8 cellular contexts compared by ENCODE assay signal in the genomic region with DNA sequence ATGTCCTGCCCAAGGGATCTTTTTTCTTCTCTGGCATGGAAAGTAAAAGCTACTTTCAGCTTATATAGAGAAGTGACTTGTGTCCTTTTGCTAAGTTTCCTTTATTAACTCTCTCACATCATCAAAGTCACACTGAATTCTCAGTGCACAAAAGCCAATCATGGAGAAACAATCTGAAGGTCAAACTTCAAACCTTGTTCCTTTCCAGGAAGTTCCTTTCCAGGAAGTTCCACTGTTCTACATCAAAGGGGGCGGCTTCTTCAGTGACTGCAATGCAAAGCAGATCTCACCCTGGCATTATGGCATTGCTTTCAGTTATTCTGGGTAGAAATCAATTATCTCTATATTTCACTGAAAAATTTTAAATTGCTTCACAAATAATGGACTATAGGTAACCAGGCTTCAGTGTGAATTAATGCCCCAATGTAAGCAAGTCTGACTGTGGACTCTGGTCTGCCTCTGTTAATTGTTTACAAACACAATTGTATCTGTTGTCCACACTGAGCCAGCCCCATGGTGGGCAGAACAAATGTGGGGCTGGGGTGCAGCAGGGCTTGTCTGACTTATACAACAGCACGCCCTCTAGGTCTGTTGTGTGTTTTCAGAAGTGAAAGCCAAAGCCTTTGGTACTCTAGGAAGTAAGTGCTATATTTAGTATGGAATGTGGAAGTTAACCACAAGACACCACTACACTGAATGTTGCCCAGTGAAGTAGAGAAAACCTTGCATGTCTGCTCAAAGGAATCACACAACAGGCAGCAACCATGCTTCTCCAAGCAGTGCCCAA.
DNase-seq lines count a peak whose midpoint lies in the region; ATAC-seq and TF ChIP-seq lines count a peak whose summit lies in the region.

No MANE protein-coding gene starts in this region.

- ATAC-seq in left colon: peak; percentile 91
- ATAC-seq in HG03520 (IDR thresholded peaks at IDR 0.05; ENCODE audit: unreplicated experiment): no peak
- ATAC-seq in GM19452 (IDR thresholded peaks at IDR 0.05; ENCODE audit: unreplicated experiment): no peak

- H3K4me1 ChIP-seq in KMS-11 (ENCODE audit: low read depth, poor library complexity, severe bottlenecking): peaks cover 33% of the 10 kb centered on the region
- H3K4me1 ChIP-seq in prostate gland (replicated peaks): no peaks in the 10 kb centered on the region

- intact Hi-C loops in left colon (cut with DNase I, micrococcal nuclease) (no loop called here), prostate gland (cut with DNase I) (no loop called here)

- TF ChIP-seq POLR2A in prostate gland (IDR thresholded peaks at IDR 0.05): no peak

- no peak overlapping the region for H3K9ac ChIP-seq in KMS-11

- H3K36me3 ChIP-seq in KMS-11 (ENCODE audit: insufficient read depth) (peaks cover 3% of the 10 kb centered on the region; the same call in 1 of the 2 replicates), prostate gland (no peaks in the 10 kb centered on the region)

- no peaks in the 10 kb centered on the region for H3K27me3 ChIP-seq in KMS-11 (ENCODE audit: insufficient read depth, low read depth)
- H3K27me3 ChIP-seq in prostate gland (replicated peaks; ENCODE audit: insufficient read depth): no peaks in the 10 kb centered on the region

- H4K20me1 ChIP-seq in KMS-11 (ENCODE audit: insufficient read depth): no peaks in the 10 kb centered on the region

- 0 out of 2 replicates have a peak overlapping the region, but pooled peaks have one; percentile 7 for H3K4me2 ChIP-seq in KMS-11

- DNase-seq in A172 (ENCODE audit: low spot score): peak; percentile 84
- DNase-seq in astrocyte of the spinal cord (ENCODE audit: low read depth, low spot score): peak; percentile 82
- peak; percentile 31 to 49 for DNase-seq in left colon
- no peak for DNase-seq in HuH-7.5 (ENCODE audit: low spot score)
- no peak for DNase-seq in prostate gland (ENCODE audit: low spot score)

- H2AFZ ChIP-seq in KMS-11 (ENCODE audit: low read depth): no peak overlapping the region

- H3K79me2 ChIP-seq in KMS-11 (ENCODE audit: insufficient read depth, low read depth): no peaks in the 10 kb centered on the region

- in situ Hi-C loops in astrocyte of the spinal cord (cut with HindIII; ENCODE audit: low sequenced_read_pairs): no loop called here

- H3K27ac ChIP-seq in KMS-11: no peak overlapping the region
- H3K27ac ChIP-seq in prostate gland: no peak overlapping the region

- H3K4me3 ChIP-seq in KMS-11 (IDR thresholded peaks at IDR 0.05; ENCODE audit: insufficient read depth, low read depth, low read length) (no peak overlapping the region), astrocyte of the spinal cord (ENCODE audit: low read depth, low read length) (no peak overlapping the region), prostate gland (no peak overlapping the region)

- H3K9me3 ChIP-seq in prostate gland: no peaks in the 10 kb centered on the region

- 73% methylated on average over 2 of the region's 2 CpGs for WGBS in prostate gland

- TF ChIP-seq CTCF in KMS-11 (conservative IDR thresholded peaks at IDR 0.05; ENCODE audit: low read depth, low read length) (no peak), astrocyte of the spinal cord (IDR thresholded peaks at IDR 0.05; ENCODE audit: low read depth, low read length) (peak; percentile 31), prostate gland (IDR thresholded peaks at IDR 0.05) (no peak)

Comparison
In these comparisons a context has a peak if more than half of its experiments do, and no peak if none do; other contexts are left out.
1. DNase-seq: peak in A172 (single experiment), astrocyte of the spinal cord (single experiment) and left colon (2 of 2); none in HuH-7.5 (single experiment) and prostate gland (single experiment).